1 cellular context compared by ENCODE assay signal in the genomic region with DNA sequence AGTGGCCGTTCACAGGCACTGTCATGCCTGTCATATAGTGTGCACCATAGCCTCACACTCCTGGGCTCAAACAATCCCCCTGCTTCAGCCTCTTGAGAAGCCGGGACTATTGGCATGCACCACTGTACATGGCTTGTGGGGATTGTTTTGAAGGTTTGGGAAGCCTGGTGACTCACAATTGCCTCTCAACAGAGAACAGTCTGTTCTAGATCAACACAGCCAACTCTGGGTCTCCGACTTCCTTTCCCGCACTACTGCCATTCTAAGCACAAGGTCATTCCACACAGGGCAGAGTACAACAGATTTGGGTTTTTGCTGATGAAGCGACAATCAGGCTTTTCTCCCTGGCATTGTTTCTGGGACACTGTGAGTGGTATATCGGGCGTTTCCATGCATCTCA.
TF ChIP-seq lines count a peak whose summit lies in the region.

No MANE protein-coding gene starts in this region.

TF ChIP-seq in HepG2, 621 proteins besides CTCF, POLR2A, EP300 and RAD21 (continued from another document and continues in another):
- TF ChIP-seq ZNF205 (CRISPR knock-in tag; IDR thresholded peaks at IDR 0.05), result 0 out of 2 replicates have a peak, but pooled peaks have one; percentile 28
- TF ChIP-seq LCORL (IDR thresholded peaks at IDR 0.05), result peak; percentile 57; the same call in 1 of the 2 replicates
- TF ChIP-seq LCORL (CRISPR knock-in tag; IDR thresholded peaks at IDR 0.05), result peak; percentile 90
- TF ChIP-seq, protein P1, sequence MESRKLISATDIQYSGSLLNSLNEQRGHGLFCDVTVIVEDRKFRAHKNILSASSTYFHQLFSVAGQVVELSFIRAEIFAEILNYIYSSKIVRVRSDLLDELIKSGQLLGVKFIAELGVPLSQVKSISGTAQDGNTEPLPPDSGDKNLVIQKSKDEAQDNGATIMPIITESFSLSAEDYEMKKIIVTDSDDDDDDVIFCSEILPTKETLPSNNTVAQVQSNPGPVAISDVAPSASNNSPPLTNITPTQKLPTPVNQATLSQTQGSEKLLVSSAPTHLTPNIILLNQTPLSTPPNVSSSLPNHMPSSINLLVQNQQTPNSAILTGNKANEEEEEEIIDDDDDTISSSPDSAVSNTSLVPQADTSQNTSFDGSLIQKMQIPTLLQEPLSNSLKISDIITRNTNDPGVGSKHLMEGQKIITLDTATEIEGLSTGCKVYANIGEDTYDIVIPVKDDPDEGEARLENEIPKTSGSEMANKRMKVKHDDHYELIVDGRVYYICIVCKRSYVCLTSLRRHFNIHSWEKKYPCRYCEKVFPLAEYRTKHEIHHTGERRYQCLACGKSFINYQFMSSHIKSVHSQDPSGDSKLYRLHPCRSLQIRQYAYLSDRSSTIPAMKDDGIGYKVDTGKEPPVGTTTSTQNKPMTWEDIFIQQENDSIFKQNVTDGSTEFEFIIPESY (CRISPR knock-in tag; IDR thresholded peaks at IDR 0.05), result peak; percentile 52; the same call in 1 of the 2 replicates
- peak; percentile 21 for TF ChIP-seq XRCC5 (optimal IDR thresholded peaks at IDR 0.05; ENCODE audit: low read length)
- peak; percentile 52 for TF ChIP-seq SALL1 (CRISPR knock-in tag; IDR thresholded peaks at IDR 0.05)
- TF ChIP-seq FOXA1 (IDR thresholded peaks at IDR 0.05), result no peak
- TF ChIP-seq FOXA1 (CRISPR knock-in tag; IDR thresholded peaks at IDR 0.05), result peak; percentile 35; the same call in 1 of the 2 replicates
- peak; percentile 72; the same call in 1 of the 2 replicates for TF ChIP-seq ESRRA (CRISPR knock-in tag; IDR thresholded peaks at IDR 0.05; ENCODE audit: low read depth)
- peak; percentile 67 for TF ChIP-seq HNF4A (CRISPR knock-in tag; IDR thresholded peaks at IDR 0.05)
- peak; percentile 52; the same call in 1 of the 2 replicates for TF ChIP-seq HDAC2 (CRISPR knock-in tag; IDR thresholded peaks at IDR 0.05)
- TF ChIP-seq, protein P2, sequence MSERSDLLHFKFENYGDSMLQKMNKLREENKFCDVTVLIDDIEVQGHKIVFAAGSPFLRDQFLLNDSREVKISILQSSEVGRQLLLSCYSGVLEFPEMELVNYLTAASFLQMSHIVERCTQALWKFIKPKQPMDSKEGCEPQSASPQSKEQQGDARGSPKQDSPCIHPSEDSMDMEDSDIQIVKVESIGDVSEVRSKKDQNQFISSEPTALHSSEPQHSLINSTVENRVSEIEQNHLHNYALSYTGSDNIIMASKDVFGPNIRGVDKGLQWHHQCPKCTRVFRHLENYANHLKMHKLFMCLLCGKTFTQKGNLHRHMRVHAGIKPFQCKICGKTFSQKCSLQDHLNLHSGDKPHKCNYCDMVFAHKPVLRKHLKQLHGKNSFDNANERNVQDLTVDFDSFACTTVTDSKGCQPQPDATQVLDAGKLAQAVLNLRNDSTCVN (CRISPR knock-in tag; IDR thresholded peaks at IDR 0.05; ENCODE audit: borderline replicate concordance), result peak; percentile 94; the same call in 1 of the 2 replicates
- TF ChIP-seq TP53 (CRISPR knock-in tag; conservative IDR thresholded peaks at IDR 0.05), result no peak
- peak; percentile 64; the same call in 1 of the 2 replicates for TF ChIP-seq ETV5 (CRISPR knock-in tag; IDR thresholded peaks at IDR 0.05; ENCODE audit: borderline replicate concordance)
- TF ChIP-seq GTF2F1 (IDR thresholded peaks at IDR 0.05; ENCODE audit: low read length), result no peak
- TF ChIP-seq ZSCAN21 (CRISPR knock-in tag; IDR thresholded peaks at IDR 0.05; ENCODE audit: borderline replicate concordance), result 0 out of 2 replicates have a peak, but pooled peaks have one; percentile 32
- TF ChIP-seq MAFK (conservative IDR thresholded peaks at IDR 0.05 in 1 of 2, IDR thresholded peaks at IDR 0.05 in 1 of 2; ENCODE audit: low read length in 2 of 2), result peak; percentile 93 to 98
- no peak for TF ChIP-seq ZNF781 (CRISPR knock-in tag; IDR thresholded peaks at IDR 0.05; ENCODE audit: borderline replicate concordance, not compliant biosample characterization)
- TF ChIP-seq, protein P3, sequence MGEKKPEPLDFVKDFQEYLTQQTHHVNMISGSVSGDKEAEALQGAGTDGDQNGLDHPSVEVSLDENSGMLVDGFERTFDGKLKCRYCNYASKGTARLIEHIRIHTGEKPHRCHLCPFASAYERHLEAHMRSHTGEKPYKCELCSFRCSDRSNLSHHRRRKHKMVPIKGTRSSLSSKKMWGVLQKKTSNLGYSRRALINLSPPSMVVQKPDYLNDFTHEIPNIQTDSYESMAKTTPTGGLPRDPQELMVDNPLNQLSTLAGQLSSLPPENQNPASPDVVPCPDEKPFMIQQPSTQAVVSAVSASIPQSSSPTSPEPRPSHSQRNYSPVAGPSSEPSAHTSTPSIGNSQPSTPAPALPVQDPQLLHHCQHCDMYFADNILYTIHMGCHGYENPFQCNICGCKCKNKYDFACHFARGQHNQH (CRISPR knock-in tag; IDR thresholded peaks at IDR 0.05), result peak; percentile 36; the same call in 1 of the 2 replicates
- peak; percentile 79 for TF ChIP-seq ARID5B (CRISPR knock-in tag; IDR thresholded peaks at IDR 0.05)
- no peak for TF ChIP-seq ZNF777 (CRISPR knock-in tag; IDR thresholded peaks at IDR 0.05)
- TF ChIP-seq, protein P4, sequence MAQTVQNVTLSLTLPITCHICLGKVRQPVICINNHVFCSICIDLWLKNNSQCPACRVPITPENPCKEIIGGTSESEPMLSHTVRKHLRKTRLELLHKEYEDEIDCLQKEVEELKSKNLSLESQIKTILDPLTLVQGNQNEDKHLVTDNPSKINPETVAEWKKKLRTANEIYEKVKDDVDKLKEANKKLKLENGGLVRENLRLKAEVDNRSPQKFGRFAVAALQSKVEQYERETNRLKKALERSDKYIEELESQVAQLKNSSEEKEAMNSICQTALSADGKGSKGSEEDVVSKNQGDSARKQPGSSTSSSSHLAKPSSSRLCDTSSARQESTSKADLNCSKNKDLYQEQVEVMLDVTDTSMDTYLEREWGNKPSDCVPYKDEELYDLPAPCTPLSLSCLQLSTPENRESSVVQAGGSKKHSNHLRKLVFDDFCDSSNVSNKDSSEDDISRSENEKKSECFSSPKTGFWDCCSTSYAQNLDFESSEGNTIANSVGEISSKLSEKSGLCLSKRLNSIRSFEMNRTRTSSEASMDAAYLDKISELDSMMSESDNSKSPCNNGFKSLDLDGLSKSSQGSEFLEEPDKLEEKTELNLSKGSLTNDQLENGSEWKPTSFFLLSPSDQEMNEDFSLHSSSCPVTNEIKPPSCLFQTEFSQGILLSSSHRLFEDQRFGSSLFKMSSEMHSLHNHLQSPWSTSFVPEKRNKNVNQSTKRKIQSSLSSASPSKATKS (CRISPR knock-in tag; IDR thresholded peaks at IDR 0.05), result no peak
- TF ChIP-seq FOSL2 (CRISPR knock-in tag; IDR thresholded peaks at IDR 0.05), result peak; percentile 91
- TF ChIP-seq ZNF749 (CRISPR knock-in tag; IDR thresholded peaks at IDR 0.05; ENCODE audit: borderline replicate concordance), result no peak
- peak; percentile 44 for TF ChIP-seq RARA (CRISPR knock-in tag; IDR thresholded peaks at IDR 0.05)
- TF ChIP-seq, protein P5, sequence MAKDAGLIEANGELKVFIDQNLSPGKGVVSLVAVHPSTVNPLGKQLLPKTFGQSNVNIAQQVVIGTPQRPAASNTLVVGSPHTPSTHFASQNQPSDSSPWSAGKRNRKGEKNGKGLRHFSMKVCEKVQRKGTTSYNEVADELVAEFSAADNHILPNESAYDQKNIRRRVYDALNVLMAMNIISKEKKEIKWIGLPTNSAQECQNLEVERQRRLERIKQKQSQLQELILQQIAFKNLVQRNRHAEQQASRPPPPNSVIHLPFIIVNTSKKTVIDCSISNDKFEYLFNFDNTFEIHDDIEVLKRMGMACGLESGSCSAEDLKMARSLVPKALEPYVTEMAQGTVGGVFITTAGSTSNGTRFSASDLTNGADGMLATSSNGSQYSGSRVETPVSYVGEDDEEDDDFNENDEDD (CRISPR knock-in tag; IDR thresholded peaks at IDR 0.05; ENCODE audit: borderline replicate concordance), result 0 out of 2 replicates have a peak, but pooled peaks have one; percentile 32
- no peak for TF ChIP-seq ZNF18 (CRISPR knock-in tag; IDR thresholded peaks at IDR 0.05; ENCODE audit: insufficient replicate concordance)
- TF ChIP-seq, protein P6, sequence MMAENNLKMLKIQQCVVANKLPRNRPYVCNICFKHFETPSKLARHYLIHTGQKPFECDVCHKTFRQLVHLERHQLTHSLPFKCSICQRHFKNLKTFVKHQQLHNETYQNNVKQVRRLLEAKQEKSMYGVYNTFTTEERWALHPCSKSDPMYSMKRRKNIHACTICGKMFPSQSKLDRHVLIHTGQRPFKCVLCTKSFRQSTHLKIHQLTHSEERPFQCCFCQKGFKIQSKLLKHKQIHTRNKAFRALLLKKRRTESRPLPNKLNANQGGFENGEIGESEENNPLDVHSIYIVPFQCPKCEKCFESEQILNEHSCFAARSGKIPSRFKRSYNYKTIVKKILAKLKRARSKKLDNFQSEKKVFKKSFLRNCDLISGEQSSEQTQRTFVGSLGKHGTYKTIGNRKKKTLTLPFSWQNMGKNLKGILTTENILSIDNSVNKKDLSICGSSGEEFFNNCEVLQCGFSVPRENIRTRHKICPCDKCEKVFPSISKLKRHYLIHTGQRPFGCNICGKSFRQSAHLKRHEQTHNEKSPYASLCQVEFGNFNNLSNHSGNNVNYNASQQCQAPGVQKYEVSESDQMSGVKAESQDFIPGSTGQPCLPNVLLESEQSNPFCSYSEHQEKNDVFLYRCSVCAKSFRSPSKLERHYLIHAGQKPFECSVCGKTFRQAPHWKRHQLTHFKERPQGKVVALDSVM (CRISPR knock-in tag; IDR thresholded peaks at IDR 0.05), result no peak
- TF ChIP-seq MED1 (CRISPR knock-in tag; IDR thresholded peaks at IDR 0.05), result peak; percentile 33; the same call in 1 of the 2 replicates
- no peak for TF ChIP-seq ZNF784 (CRISPR knock-in tag; IDR thresholded peaks at IDR 0.05; ENCODE audit: borderline replicate concordance)
- TF ChIP-seq ZNF138 (CRISPR knock-in tag; IDR thresholded peaks at IDR 0.05; ENCODE audit: low read depth), result no peak
- peak; percentile 53; the same call in 1 of the 2 replicates for TF ChIP-seq HMGXB3 (CRISPR knock-in tag; IDR thresholded peaks at IDR 0.05; ENCODE audit: borderline replicate concordance)
- TF ChIP-seq FOSL1 (CRISPR knock-in tag; IDR thresholded peaks at IDR 0.05; ENCODE audit: borderline replicate concordance), result peak; percentile 57; the same call in 1 of the 2 replicates
